In the genomic region with DNA sequence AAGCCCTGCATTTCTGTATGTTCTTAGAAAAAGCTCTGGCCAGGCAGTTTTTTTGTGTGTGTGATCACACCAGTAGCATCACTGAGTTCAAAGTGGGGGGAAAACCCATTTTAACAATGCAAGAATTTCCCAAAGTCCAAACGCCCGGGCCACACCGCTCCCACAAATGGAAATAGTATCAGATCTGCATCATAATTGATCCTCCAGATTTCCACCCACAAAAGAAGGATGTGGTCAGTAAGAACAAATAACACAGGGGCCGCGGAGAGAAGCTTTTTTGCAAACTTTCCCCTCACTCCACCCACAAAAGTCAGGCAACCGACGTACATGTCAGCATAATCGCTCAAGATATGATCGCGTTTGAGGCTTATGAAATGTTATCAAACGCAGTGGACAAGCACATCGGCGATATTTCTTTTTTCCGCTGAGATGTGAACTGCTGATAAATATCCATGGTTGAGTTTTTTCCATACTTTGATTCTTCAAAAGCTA, we compare ENCODE assay signal across 11 cellular contexts.
A peak's percentile ranks its signal among the peaks of the same experiment; 100 is the strongest.
DNase-seq lines count a peak whose midpoint lies in the region; ATAC-seq and TF ChIP-seq lines count a peak whose summit lies in the region.
"Had no signal": no experiment of that assay in that cellular context is flagged by ENCODE, and none has a peak within 500 bp of the region (broad histone marks: within the 10 kb centered on the region; RNA-seq: fewer than 3 reads in every experiment).

No MANE protein-coding gene starts in this region.

- H3K4me3 ChIP-seq in brain microvascular endothelial cell (ENCODE audit: low read depth, low read length): peak overlapping the region; percentile 5
- peak overlapping the region; percentile 22 for H3K4me3 ChIP-seq in retinal pigment epithelial cell (ENCODE audit: low read length)
- H3K4me3 ChIP-seq in upper lobe of left lung: no peak overlapping the region

- no peak for TF ChIP-seq EP300 in upper lobe of left lung (IDR thresholded peaks at IDR 0.05)

- no peak for ATAC-seq in upper lobe of left lung (ENCODE audit: low FRiP score in 2 of 2)

- H3K4me1 ChIP-seq in upper lobe of left lung: no peaks in the 10 kb centered on the region

- in situ Hi-C loops in brain microvascular endothelial cell (cut with HindIII; ENCODE audit: low pct_ligation_motif_present, low sequenced_read_pairs): no loop called here

- no peaks in the 10 kb centered on the region for H3K36me3 ChIP-seq in brain microvascular endothelial cell (replicated peaks)
- H3K36me3 ChIP-seq in upper lobe of left lung: no peaks in the 10 kb centered on the region

- H3K27me3 ChIP-seq in brain microvascular endothelial cell (replicated peaks) (no peaks in the 10 kb centered on the region), upper lobe of left lung (no peaks in the 10 kb centered on the region)

- no peak for TF ChIP-seq POLR2A in upper lobe of left lung (IDR thresholded peaks at IDR 0.05)

- DNase-seq in Daoy (ENCODE audit: low read depth) (peak; percentile 22), T-helper 2 cell (peak in 3 of 5 experiments; percentile 1 to 64 (median 34)), brain microvascular endothelial cell (peak; percentile 83), retinal pigment epithelial cell (ENCODE audit: low read depth) (no peak), NCI-H2196 treated with DMSO at 0.1 percent for 48 hours (lab: John Stamatoyannopoulos, UW; ENCODE audit: unreplicated experiment) (no peak), foreskin melanocyte (no peak), HuH-7 (ENCODE audit: low spot score) (no peak), upper lobe of left lung (no peak)
- DNase-seq: DND-41, Kasumi-1, kidney had no signal

- no peaks in the 10 kb centered on the region for H3K9me3 ChIP-seq in upper lobe of left lung

- peak overlapping the region; percentile 57 for H3K27ac ChIP-seq in brain microvascular endothelial cell
- H3K27ac ChIP-seq in upper lobe of left lung: no peak overlapping the region

- TF ChIP-seq CTCF in brain microvascular endothelial cell (IDR thresholded peaks at IDR 0.05; ENCODE audit: low read depth, low read length, missing control alignments) (no peak), retinal pigment epithelial cell (conservative IDR thresholded peaks at IDR 0.05; ENCODE audit: low read depth, low read length) (no peak), upper lobe of left lung (IDR thresholded peaks at IDR 0.05) (no peak)

- 30 to 33% methylated on average over 14 of the region's 14 CpGs for WGBS in upper lobe of left lung, 2 donors

Comparison
In these comparisons a context has a peak if more than half of its experiments do, and no peak if none do; other contexts are left out.
1. DNase-seq: peak in Daoy (single experiment), T-helper 2 cell (3 of 5) and brain microvascular endothelial cell (single experiment); none in retinal pigment epithelial cell (single experiment), NCI-H2196 treated with DMSO at 0.1 percent for 48 hours (single experiment), foreskin melanocyte (single experiment), HuH-7 (single experiment) and upper lobe of left lung (0 of 2).
2. H3K4me3 ChIP-seq: peak in brain microvascular endothelial cell (single experiment) and retinal pigment epithelial cell (single experiment); none in upper lobe of left lung (0 of 4).